ENCODE assay signal across 12 cellular contexts in genomic region chr3:171162986-171163723, GRCh38.
DNase-seq lines count a peak whose midpoint lies in the region; ATAC-seq and TF ChIP-seq lines count a peak whose summit lies in the region.
"Had no signal": no experiment of that assay in that cellular context is flagged by ENCODE, and none has a peak within 500 bp of the region (broad histone marks: within the 10 kb centered on the region; RNA-seq: fewer than 3 reads in every experiment).

No MANE protein-coding gene starts in this region.

- H3K36me3 ChIP-seq in Loucy (ENCODE audit: insufficient read depth, low read length) (peaks cover 77% of the 10 kb centered on the region), neural progenitor cell (peaks cover 4% of the 10 kb centered on the region)
- H3K36me3 ChIP-seq: MG63 had no signal

- H4K20me1 ChIP-seq in Loucy (ENCODE audit: insufficient read depth, low read length, poor library complexity, severe bottlenecking) (no peaks in the 10 kb centered on the region), neural progenitor cell (ENCODE audit: low read depth) (no peaks in the 10 kb centered on the region)
- H4K20me1 ChIP-seq: BLaER1 treated with 17β-estradiol and CSF1 and Interleukin-3, amounts not matched to agents 10 nM and 100 nM had no signal

- H3K9me2 ChIP-seq in Loucy (replicated peaks; ENCODE audit: low read depth, low read length), result no peaks in the 10 kb centered on the region

- ATAC-seq in HG02981 (IDR thresholded peaks at IDR 0.05; ENCODE audit: unreplicated experiment) (no peak), HG03095 (IDR thresholded peaks at IDR 0.05; ENCODE audit: unreplicated experiment) (no peak), HG02623 (IDR thresholded peaks at IDR 0.05; ENCODE audit: unreplicated experiment) (no peak)

- peaks cover 4% of the 10 kb centered on the region for H3K27me3 Mint-ChIP-seq in neural progenitor cell (ENCODE audit: insufficient read depth, low read depth)
- H3K27me3 Mint-ChIP-seq: dendritic cell treated with granulocyte-macrophage colony-stimulating factor and Interleukin-4, amounts not matched to agents 40 ng/mL and 50 ng/mL, for 4 days had no signal

- TF ChIP-seq CTCF in Loucy (conservative IDR thresholded peaks at IDR 0.05; ENCODE audit: low read length), result peak; percentile 72
- peak; percentile 60 for TF ChIP-seq CTCF in cardiac fibroblast (IDR thresholded peaks at IDR 0.05; ENCODE audit: low read depth, low read length)
- TF ChIP-seq CTCF in neural progenitor cell (IDR thresholded peaks at IDR 0.05), result peak; percentile 72

- H3K9ac ChIP-seq in Loucy (ENCODE audit: low read depth, low read length, poor library complexity, severe bottlenecking) (no peak overlapping the region), neural progenitor cell (no peak overlapping the region)
- H3K9ac ChIP-seq: BLaER1 treated with 17β-estradiol and CSF1 and Interleukin-3, amounts not matched to agents 10 nM and 100 nM had no signal

- H3K27ac ChIP-seq in neural progenitor cell, result no peak overlapping the region
- H3K27ac ChIP-seq: BLaER1 treated with 17β-estradiol and CSF1 and Interleukin-3, amounts not matched to agents 10 nM and 100 nM had no signal

- H3K4me2 ChIP-seq in Loucy (ENCODE audit: low read depth, low read length, poor library complexity, severe bottlenecking), result no peak overlapping the region
- no peak overlapping the region for H3K4me2 ChIP-seq in neural progenitor cell
- H3K4me2 ChIP-seq: BLaER1 treated with 17β-estradiol and CSF1 and Interleukin-3, amounts not matched to agents 10 nM and 100 nM had no signal

- H3K9me3 ChIP-seq in Loucy (ENCODE audit: insufficient read depth, low read depth, low read length) (peaks cover 11% of the 10 kb centered on the region; the same call in 1 of the 2 replicates), neural progenitor cell (ENCODE audit: low read depth) (no peaks in the 10 kb centered on the region)

- H3K4me1 ChIP-seq in Loucy (ENCODE audit: insufficient read depth, low read length, poor library complexity, severe bottlenecking), result peaks cover 8% of the 10 kb centered on the region
- H3K4me1 ChIP-seq in neural progenitor cell, result peaks cover 6% of the 10 kb centered on the region
- H3K4me1 ChIP-seq: BLaER1 treated with 17β-estradiol and CSF1 and Interleukin-3, amounts not matched to agents 10 nM and 100 nM had no signal

- H3K9me3 Mint-ChIP-seq in neural progenitor cell, result peaks cover 14% of the 10 kb centered on the region
- H3K9me3 Mint-ChIP-seq: dendritic cell treated with granulocyte-macrophage colony-stimulating factor and Interleukin-4, amounts not matched to agents 40 ng/mL and 50 ng/mL, for 4 days had no signal

- peaks cover 65% of the 10 kb centered on the region for H3K36me3 Mint-ChIP-seq in neural progenitor cell

- H3K4me3 Mint-ChIP-seq in neural progenitor cell, result no peak overlapping the region
- H3K4me3 Mint-ChIP-seq: dendritic cell treated with granulocyte-macrophage colony-stimulating factor and Interleukin-4, amounts not matched to agents 40 ng/mL and 50 ng/mL, for 4 days had no signal

- H3K79me2 ChIP-seq in Loucy (ENCODE audit: insufficient read depth, low read length), result no peaks in the 10 kb centered on the region
- no peaks in the 10 kb centered on the region for H3K79me2 ChIP-seq in neural progenitor cell (ENCODE audit: low read depth)

- H2AFZ ChIP-seq in Loucy (ENCODE audit: low read length), result no peak overlapping the region
- no peak overlapping the region for H2AFZ ChIP-seq in neural progenitor cell (replicated peaks)

- H3K4me3 ChIP-seq in Loucy (ENCODE audit: low read length, poor library complexity, severe bottlenecking), result no peak overlapping the region
- H3K4me3 ChIP-seq in cardiac fibroblast (replicated peaks in 1 of 2; ENCODE audit: low read depth in 2 of 2, low read length in 2 of 2), result no peak overlapping the region
- H3K4me3 ChIP-seq in neural progenitor cell, result no peak overlapping the region
- H3K4me3 ChIP-seq: BLaER1 treated with 17β-estradiol and CSF1 and Interleukin-3, amounts not matched to agents 10 nM and 100 nM; MG63 had no signal

- H3K27me3 ChIP-seq in Loucy (ENCODE audit: insufficient read depth, low read length, poor library complexity, severe bottlenecking) (no peaks in the 10 kb centered on the region), neural progenitor cell (no peaks in the 10 kb centered on the region)
- H3K27me3 ChIP-seq: BLaER1 treated with 17β-estradiol and CSF1 and Interleukin-3, amounts not matched to agents 10 nM and 100 nM; MG63 had no signal

- no peaks in the 10 kb centered on the region for H3F3A ChIP-seq in Loucy (ENCODE audit: low read depth)
- no peaks in the 10 kb centered on the region for H3F3A ChIP-seq in neural progenitor cell (ENCODE audit: low read depth)

- H3K4me1 Mint-ChIP-seq in neural progenitor cell, result peaks cover 13% of the 10 kb centered on the region

- no peak overlapping the region for H3K27ac Mint-ChIP-seq in neural progenitor cell
- H3K27ac Mint-ChIP-seq: dendritic cell treated with granulocyte-macrophage colony-stimulating factor and Interleukin-4, amounts not matched to agents 40 ng/mL and 50 ng/mL, for 4 days had no signal

- peak; percentile 4 for DNase-seq in NCI-H1694 treated with DMSO at 0.1 percent for 48 hours (lab: John Stamatoyannopoulos, UW)
- no peak for DNase-seq in NCI-H1694 (lab: John Stamatoyannopoulos, UW)
- DNase-seq in cardiac fibroblast (ENCODE audit: low read depth in 2 of 2), result peak in 1 of 2 donors; percentile 51
- DNase-seq in neural progenitor cell (ENCODE audit: low spot score), result peak; percentile 24
- DNase-seq: MG63; stimulated activated CD4-positive, alpha-beta T cell treated with anti-CD3 and anti-CD28 coated beads, Interleukin-1b, Interleukin-23, amount 100 ng/mL, for 48 hours had no signal
